In genomic region chr3:172268425-172268824, GRCh38 we compare ENCODE assay signal across 18 cellular contexts.
"Had no signal": no experiment of that assay in that cellular context is flagged by ENCODE, and none has a peak within 500 bp of the region (broad histone marks: within the 10 kb centered on the region; RNA-seq: fewer than 3 reads in every experiment).

No MANE protein-coding gene starts in this region.

- H3K36me3 ChIP-seq: neural progenitor cell had no signal

- H3K27me3 Mint-ChIP-seq: natural killer cell treated with Interleukin-12 subunit alpha and Interleukin-12 subunit beta and Interleukin-15 and Interleukin-18, amount 100 ng/mL, for 72 hours had no signal

- H3K4me1 Mint-ChIP-seq: stimulated activated effector memory CD8-positive, alpha-beta T cell treated with anti-CD3 and anti-CD28 coated beads, Interleukin-12 subunit alpha, Interleukin-12 subunit beta, amount 100 ng/mL, for 72 hours had no signal

- H3K27me3 ChIP-seq: colonic mucosa, heart left ventricle, neural progenitor cell, tibial artery, upper lobe of right lung, vagina had no signal

- FAIRE-seq: small intestine had no signal

- H3K9me3 ChIP-seq: colonic mucosa, heart left ventricle, tibial artery, upper lobe of right lung, vagina had no signal

- H2AFZ ChIP-seq: neural progenitor cell had no signal

- H3K4me3 ChIP-seq: colonic mucosa, heart left ventricle, neural progenitor cell, tibial artery, upper lobe of right lung, vagina had no signal

- H3K4me1 ChIP-seq: colonic mucosa, neural progenitor cell had no signal

- H3K4me3 Mint-ChIP-seq: endodermal cell; natural killer cell treated with Interleukin-12 subunit alpha and Interleukin-12 subunit beta and Interleukin-15 and Interleukin-18, amount 100 ng/mL, for 72 hours; neural progenitor cell; stimulated activated effector memory CD8-positive, alpha-beta T cell treated with anti-CD3 and anti-CD28 coated beads, Interleukin-12 subunit alpha, Interleukin-12 subunit beta, amount 100 ng/mL, for 72 hours had no signal

- ATAC-seq: natural killer cell treated with Interleukin-12 subunit alpha and Interleukin-12 subunit beta and Interleukin-15 and Interleukin-18, amount 100 ng/mL, for 72 hours; stimulated activated effector memory CD8-positive, alpha-beta T cell treated with anti-CD3 and anti-CD28 coated beads, Interleukin-12 subunit alpha, Interleukin-12 subunit beta, amount 100 ng/mL, for 72 hours; stimulated activated naive CD8-positive, alpha-beta T cell treated with anti-CD3 and anti-CD28 coated beads, Interleukin-15, Interleukin-2, amounts not matched to agents 100 U/mL and 50 U/mL, for 24 hours; upper lobe of right lung had no signal

- H3K4me2 ChIP-seq: neural progenitor cell had no signal

- H3K27ac Mint-ChIP-seq: endodermal cell; neural progenitor cell; stimulated activated effector memory CD8-positive, alpha-beta T cell treated with anti-CD3 and anti-CD28 coated beads, Interleukin-12 subunit alpha, Interleukin-12 subunit beta, amount 100 ng/mL, for 72 hours had no signal

- H3K9ac ChIP-seq: neural progenitor cell had no signal

- H3K27ac ChIP-seq: colonic mucosa, neural progenitor cell, upper lobe of right lung, vagina had no signal

- H3K9me3 Mint-ChIP-seq: endodermal cell; natural killer cell treated with Interleukin-12 subunit alpha and Interleukin-12 subunit beta and Interleukin-15 and Interleukin-18, amount 100 ng/mL, for 72 hours; neural progenitor cell; stimulated activated effector memory CD8-positive, alpha-beta T cell treated with anti-CD3 and anti-CD28 coated beads, Interleukin-12 subunit alpha, Interleukin-12 subunit beta, amount 100 ng/mL, for 72 hours had no signal

- DNase-seq: cerebellar nuclear complex; colonic mucosa; effector CD4-positive, alpha-beta T cell; endodermal cell; foreskin melanocyte; heart left ventricle; hippocampal formation; nucleus accumbens; posterior cingulate gyrus; small intestine; stimulated activated CD4-positive, alpha-beta T cell treated with anti-CD3 and anti-CD28 coated beads, Interleukin-2, amount 100 ng/mL, for 48 hours; stimulated activated naive CD8-positive, alpha-beta T cell treated with anti-CD3 and anti-CD28 coated beads, Interleukin-15, Interleukin-2, amounts not matched to agents 100 U/mL and 50 U/mL, for 24 hours; tibial artery; upper lobe of right lung had no signal
